ENCODE assay signal across 1 cellular context in the genomic region with DNA sequence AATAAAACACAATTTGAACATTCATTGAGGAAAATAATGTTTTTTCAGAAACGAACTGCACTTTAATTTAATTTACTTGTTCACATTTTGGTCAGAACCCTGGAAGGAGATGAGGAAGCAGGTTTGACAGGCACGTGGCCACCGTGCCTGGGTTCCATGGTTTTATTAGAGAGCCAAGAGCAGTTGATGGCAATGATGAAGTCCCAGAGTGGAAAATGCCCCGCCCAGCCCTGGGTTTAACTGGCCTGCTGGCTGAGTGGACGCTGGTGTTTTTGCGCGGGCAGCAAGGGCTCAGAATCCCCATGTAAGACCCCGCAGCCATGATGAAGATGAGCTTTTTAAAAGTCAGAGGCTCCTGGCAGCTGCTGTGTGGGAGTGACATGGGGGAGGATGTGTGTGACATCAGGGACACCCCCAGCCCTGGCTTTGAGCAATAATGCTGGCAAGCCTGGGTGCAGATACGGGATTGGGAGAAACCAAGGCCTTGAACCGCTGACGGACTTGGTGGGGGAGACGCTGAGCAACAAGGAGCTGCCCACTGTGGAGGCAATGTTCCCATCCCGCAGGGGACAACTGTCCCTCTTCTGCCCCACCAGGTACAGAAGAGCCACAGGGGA.
TF ChIP-seq lines count a peak whose summit lies in the region.

No MANE protein-coding gene starts in this region.

TF ChIP-seq in K562, 482 proteins besides CTCF, POLR2A, EP300 and RAD21:
- TF ChIP-seq TFAM (CRISPR knock-in tag; conservative IDR thresholded peaks at IDR 0.05) (no peak), BACH1 (tag; IDR thresholded peaks at IDR 0.05) (no peak), ZNF324 (CRISPR knock-in tag; IDR thresholded peaks at IDR 0.05) (no peak), CBFA2T3 (IDR thresholded peaks at IDR 0.05) (0 out of 2 replicates have a peak, but pooled peaks have one; percentile 23), RCOR1 (IDR thresholded peaks at IDR 0.05; ENCODE audit: borderline replicate concordance in 1 of 2, low read depth in 2 of 2, low read length in 2 of 2) (no peak), EGR1 (conservative IDR thresholded peaks at IDR 0.05) (peak; percentile 51), RFX1 (IDR thresholded peaks at IDR 0.05) (no peak)
- TF ChIP-seq, protein P1, sequence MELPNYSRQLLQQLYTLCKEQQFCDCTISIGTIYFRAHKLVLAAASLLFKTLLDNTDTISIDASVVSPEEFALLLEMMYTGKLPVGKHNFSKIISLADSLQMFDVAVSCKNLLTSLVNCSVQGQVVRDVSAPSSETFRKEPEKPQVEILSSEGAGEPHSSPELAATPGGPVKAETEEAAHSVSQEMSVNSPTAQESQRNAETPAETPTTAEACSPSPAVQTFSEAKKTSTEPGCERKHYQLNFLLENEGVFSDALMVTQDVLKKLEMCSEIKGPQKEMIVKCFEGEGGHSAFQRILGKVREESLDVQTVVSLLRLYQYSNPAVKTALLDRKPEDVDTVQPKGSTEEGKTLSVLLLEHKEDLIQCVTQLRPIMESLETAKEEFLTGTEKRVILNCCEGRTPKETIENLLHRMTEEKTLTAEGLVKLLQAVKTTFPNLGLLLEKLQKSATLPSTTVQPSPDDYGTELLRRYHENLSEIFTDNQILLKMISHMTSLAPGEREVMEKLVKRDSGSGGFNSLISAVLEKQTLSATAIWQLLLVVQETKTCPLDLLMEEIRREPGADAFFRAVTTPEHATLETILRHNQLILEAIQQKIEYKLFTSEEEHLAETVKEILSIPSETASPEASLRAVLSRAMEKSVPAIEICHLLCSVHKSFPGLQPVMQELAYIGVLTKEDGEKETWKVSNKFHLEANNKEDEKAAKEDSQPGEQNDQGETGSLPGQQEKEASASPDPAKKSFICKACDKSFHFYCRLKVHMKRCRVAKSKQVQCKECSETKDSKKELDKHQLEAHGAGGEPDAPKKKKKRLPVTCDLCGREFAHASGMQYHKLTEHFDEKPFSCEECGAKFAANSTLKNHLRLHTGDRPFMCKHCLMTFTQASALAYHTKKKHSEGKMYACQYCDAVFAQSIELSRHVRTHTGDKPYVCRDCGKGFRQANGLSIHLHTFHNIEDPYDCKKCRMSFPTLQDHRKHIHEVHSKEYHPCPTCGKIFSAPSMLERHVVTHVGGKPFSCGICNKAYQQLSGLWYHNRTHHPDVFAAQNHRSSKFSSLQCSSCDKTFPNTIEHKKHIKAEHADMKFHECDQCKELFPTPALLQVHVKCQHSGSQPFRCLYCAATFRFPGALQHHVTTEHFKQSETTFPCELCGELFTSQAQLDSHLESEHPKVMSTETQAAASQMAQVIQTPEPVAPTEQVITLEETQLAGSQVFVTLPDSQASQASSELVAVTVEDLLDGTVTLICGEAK (IDR thresholded peaks at IDR 0.05): no peak
- TF ChIP-seq, protein P1 (CRISPR knock-in tag; IDR thresholded peaks at IDR 0.05): no peak
